Comparison of ENCODE assay signal across 13 cellular contexts in genomic region chr5:90201923-90202322, GRCh38.
DNase-seq lines count a peak whose midpoint lies in the region; ATAC-seq and TF ChIP-seq lines count a peak whose summit lies in the region.
"Had no signal": no experiment of that assay in that cellular context is flagged by ENCODE, and none has a peak within 500 bp of the region (broad histone marks: within the 10 kb centered on the region; RNA-seq: fewer than 3 reads in every experiment).

No MANE protein-coding gene starts in this region.

- no peak overlapping the region for H3K4me3 Mint-ChIP-seq in activated T-cell treated with anti-CD3 and anti-CD28 coated beads, Interleukin-2, amount 50 U/mL, for 4 hours
- H3K4me3 Mint-ChIP-seq: H9, mesothelial cell of epicardium had no signal

- H3K27me3 Mint-ChIP-seq in activated T-cell treated with anti-CD3 and anti-CD28 coated beads, Interleukin-2, amount 50 U/mL, for 4 hours (ENCODE audit: low read depth), result no peaks in the 10 kb centered on the region

- no peak for TF ChIP-seq CTCF in cardiac fibroblast (IDR thresholded peaks at IDR 0.05; ENCODE audit: low read depth, low read length)

- H3K4me1 Mint-ChIP-seq in activated T-cell treated with anti-CD3 and anti-CD28 coated beads, Interleukin-2, amount 50 U/mL, for 4 hours (ENCODE audit: low read depth), result no peaks in the 10 kb centered on the region
- H3K4me1 Mint-ChIP-seq: mesothelial cell of epicardium had no signal

- DNase-seq in NCI-H1105 treated with DMSO at 0.1 percent for 48 hours (lab: John Stamatoyannopoulos, UW), result peak; percentile 49
- no peak for DNase-seq in NCI-H1105 (lab: John Stamatoyannopoulos, UW)
- DNase-seq in NCI-H446 treated with DMSO at 0.1 percent for 48 hours (lab: John Stamatoyannopoulos, UW), result peak; percentile 64
- peak; percentile 33 to 79 for DNase-seq in cardiac fibroblast (ENCODE audit: low read depth in 2 of 2)
- DNase-seq in skeletal muscle cell (ENCODE audit: low read depth), result peak; percentile 8
- DNase-seq in activated T-cell treated with anti-CD3 and anti-CD28 coated beads, Interleukin-2, amount 50 U/mL, for 4 hours, result no peak
- DNase-seq in NCI-H2196 (lab: John Stamatoyannopoulos, UW; ENCODE audit: unreplicated experiment), result no peak
- DNase-seq: 8988T, adrenal gland, H9, occipital lobe had no signal

- no peak for TF ChIP-seq POLR2A in GM18505 (IDR thresholded peaks at IDR 0.05; ENCODE audit: borderline replicate concordance, extremely low read depth, insufficient read depth, insufficient read length)

- H3K9me3 Mint-ChIP-seq in activated T-cell treated with anti-CD3 and anti-CD28 coated beads, Interleukin-2, amount 50 U/mL, for 4 hours, result peaks cover 6% of the 10 kb centered on the region

- no peaks in the 10 kb centered on the region for H3K36me3 Mint-ChIP-seq in activated T-cell treated with anti-CD3 and anti-CD28 coated beads, Interleukin-2, amount 50 U/mL, for 4 hours (ENCODE audit: insufficient read depth)

- H3K4me3 ChIP-seq in cardiac fibroblast (replicated peaks in 1 of 2; ENCODE audit: low read depth in 2 of 2, low read length in 2 of 2) (no peak overlapping the region), skeletal muscle cell (ENCODE audit: low read depth, low read length) (no peak overlapping the region)
- H3K4me3 ChIP-seq: adrenal gland had no signal

- no peak for ATAC-seq in GM18505 (IDR thresholded peaks at IDR 0.05; ENCODE audit: unreplicated experiment)
- no peak for ATAC-seq in activated T-cell treated with anti-CD3 and anti-CD28 coated beads, Interleukin-2, amount 50 U/mL, for 4 hours

Comparison
In these comparisons a context has a peak if more than half of its experiments do, and no peak if none do; other contexts are left out.
1. DNase-seq: peak in NCI-H1105 treated with DMSO at 0.1 percent for 48 hours (single experiment), NCI-H446 treated with DMSO at 0.1 percent for 48 hours (single experiment), cardiac fibroblast (2 of 2) and skeletal muscle cell (single experiment); none in NCI-H1105 (single experiment), activated T-cell treated with anti-CD3 and anti-CD28 coated beads, Interleukin-2, amount 50 U/mL, for 4 hours (single experiment) and NCI-H2196 (single experiment).